ENCODE assay signal across 22 cellular contexts in the genomic region with DNA sequence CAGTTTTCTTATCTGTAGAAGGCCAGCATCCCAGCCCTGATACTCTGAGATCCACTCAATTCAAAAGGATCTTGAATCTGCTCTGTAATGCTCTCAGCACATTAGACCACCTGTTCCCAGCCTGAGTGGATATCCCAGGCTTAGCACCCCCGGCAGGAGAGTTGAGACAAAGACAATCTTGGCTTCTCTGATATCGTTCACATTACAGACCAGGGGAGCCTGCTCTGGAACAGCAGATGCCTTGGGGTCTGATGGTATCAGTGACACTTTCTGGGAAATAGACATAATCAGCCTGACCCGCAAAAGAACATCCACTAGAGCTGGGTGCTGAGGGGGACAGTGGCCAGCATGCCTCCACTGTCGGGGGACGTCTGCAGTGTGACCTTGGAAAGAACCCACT.
DNase-seq lines count a peak whose midpoint lies in the region; ATAC-seq, FAIRE-seq and TF ChIP-seq lines count a peak whose summit lies in the region.
"Had no signal": no experiment of that assay in that cellular context is flagged by ENCODE, and none has a peak within 500 bp of the region (broad histone marks: within the 10 kb centered on the region; RNA-seq: fewer than 3 reads in every experiment).

No MANE protein-coding gene starts in this region.

- peak overlapping the region; percentile 62 for H3K27ac Mint-ChIP-seq in Calu3 (ENCODE audit: unreplicated experiment)
- H3K27ac Mint-ChIP-seq: CD14-positive monocyte; CD4-positive, alpha-beta memory T cell; GM23338; HFFc6 had no signal

- H3K4me3 Mint-ChIP-seq in Calu3 (ENCODE audit: low read depth, unreplicated experiment), result no peak overlapping the region
- H3K4me3 Mint-ChIP-seq: CD14-positive monocyte; CD4-positive, alpha-beta memory T cell; GM23338; HFFc6 had no signal

- peaks cover 3% of the 10 kb centered on the region for H3K9me3 Mint-ChIP-seq in Calu3 (ENCODE audit: low read depth, unreplicated experiment)
- H3K9me3 Mint-ChIP-seq: GM23338, HFFc6 had no signal

- no peak overlapping the region for H2BK5ac ChIP-seq in H1 (ENCODE audit: low read depth, low read length)

- FAIRE-seq in H1 (lab: Jason Lieb, UNC), result no peak
- FAIRE-seq: A204.1, GM12878 had no signal

- H2BK120ac ChIP-seq in H1 (replicated peaks; ENCODE audit: low read depth, low read length), result no peak overlapping the region

- H3K18ac ChIP-seq in H1 (ENCODE audit: extremely low read depth, low read length), result no peak overlapping the region

- H3K4me1 ChIP-seq in BE2C (peaks cover 21% of the 10 kb centered on the region), H1 (replicated peaks in 1 of 4; ENCODE audit: control insufficient read depth in 3 of 4, insufficient read depth in 4 of 4, low read length in 3 of 4) (peaks cover 0 to 13% (median 3%) of the 10 kb centered on the region in 4 experiments; a peak in 5 of 7 replicates), tibial artery (peaks cover 0 to 6% (median 2%) of the 10 kb centered on the region in 4 donors)
- H3K4me1 ChIP-seq: BLaER1 had no signal

- ATAC-seq in HG03378 (IDR thresholded peaks at IDR 0.05; ENCODE audit: unreplicated experiment), result no peak
- ATAC-seq: GM12878, GM23338, HCT116 had no signal

- TF ChIP-seq EP300 in H1 (IDR thresholded peaks at IDR 0.05; ENCODE audit: borderline replicate concordance in 1 of 2, low read depth in 2 of 2, low read length in 2 of 2), result no peak

- CTCF ChIA-PET in Calu3 (lab: Charles Lee) (no interaction called here), H1 (lab: Charles Lee; ENCODE audit: partially characterized antibody) (interaction anchor here (1.2 to 1.5 kb wide), 3 partner anchors 13 to 28 kb away, joined by 3 to 5 read pairs (median 3); no protein-coding TSS in a partner anchor)

- no peak overlapping the region for H3K4me3 ChIP-seq in BE2C (ENCODE audit: low read depth, low read length)
- no peak overlapping the region for H3K4me3 ChIP-seq in H1 (ENCODE audit: extremely low read depth in 1 of 4, insufficient read depth in 2 of 4, low read depth in 3 of 4, low read length in 4 of 4)
- no peak overlapping the region for H3K4me3 ChIP-seq in tibial artery
- H3K4me3 ChIP-seq: BLaER1, GM12878, GM23338 had no signal

- H3K27ac ChIP-seq in H1 (ENCODE audit: low read depth, low read length) (no peak overlapping the region), tibial artery (no peak overlapping the region)
- H3K27ac ChIP-seq: BLaER1 had no signal

- intact Hi-C loops in Calu3 (cut with micrococcal nuclease; ENCODE audit: unreplicated experiment), result no loop called here
- intact Hi-C loops in tibial artery (cut with DNase I; ENCODE audit: low total_unique reads), result no loop called here

- peaks cover 7% of the 10 kb centered on the region for H3K36me3 Mint-ChIP-seq in Calu3 (ENCODE audit: insufficient read depth, unreplicated experiment)
- H3K36me3 Mint-ChIP-seq: CD14-positive monocyte; CD4-positive, alpha-beta memory T cell had no signal

- DNase-seq in BE2C (peak; percentile 62), Calu3 (no peak), SK-N-DZ (ENCODE audit: low spot score) (peak; percentile 71), H1 (ENCODE audit: low read depth in 1 of 2, low spot score in 2 of 2) (no peak), T1000 (lab: John Stamatoyannopoulos, UW) (no peak), tibial artery (no peak), NCI-H2196 treated with DMSO at 0.1 percent for 48 hours (lab: John Stamatoyannopoulos, UW; ENCODE audit: unreplicated experiment) (no peak)
- DNase-seq: AML-193; CD4-positive, alpha-beta memory T cell; DMS 273 treated with DMSO at 0.1 percent for 48 hours; DMS53; DND-41; EL; H7; HFFc6 had no signal

- no peaks in the 10 kb centered on the region for H3K27me3 Mint-ChIP-seq in Calu3 (ENCODE audit: unreplicated experiment)

- H3K79me2 ChIP-seq in H1 (ENCODE audit: control insufficient read depth in 1 of 2, insufficient read depth in 2 of 2, low read length in 2 of 2), result no peaks in the 10 kb centered on the region

- no peak overlapping the region for H3K56ac ChIP-seq in H1 (replicated peaks; ENCODE audit: insufficient read length, low read depth, low read length)

- H2BK15ac ChIP-seq in H1 (ENCODE audit: low read length), result 0 out of 2 replicates have a peak overlapping the region, but pooled peaks have one; percentile 40

- H4K20me1 ChIP-seq in H1 (replicated peaks in 1 of 2; ENCODE audit: control insufficient read depth in 1 of 2, insufficient read depth in 2 of 2, low read length in 2 of 2), result no peaks in the 10 kb centered on the region
- H4K20me1 ChIP-seq: BLaER1 had no signal

- H3K9me3 ChIP-seq in BE2C (no peaks in the 10 kb centered on the region), H1 (ENCODE audit: insufficient read depth in 2 of 2, low read depth in 1 of 2, low read length in 1 of 2) (no peaks in the 10 kb centered on the region), tibial artery (no peaks in the 10 kb centered on the region)
- H3K9me3 ChIP-seq: BLaER1 had no signal

- no TSS peak for BruUV-seq in Calu3 (replicated peaks; lab: Mats Ljungman, UMichigan)

- H3K79me1 ChIP-seq in H1 (ENCODE audit: low read depth, low read length), result no peaks in the 10 kb centered on the region

- TF ChIP-seq CTCF in BE2C (IDR thresholded peaks at IDR 0.05; ENCODE audit: low read depth, low read length) (peak; percentile 24; the same call in 1 of the 2 replicates), Calu3 (IDR thresholded peaks at IDR 0.05; ENCODE audit: unreplicated experiment) (no peak), H1 (IDR thresholded peaks at IDR 0.05; ENCODE audit: control extremely low read depth in 1 of 3, insufficient read depth in 1 of 3, low read depth in 1 of 3, low read length in 3 of 3) (no peak), tibial artery (IDR thresholded peaks at IDR 0.05) (no peak)

- no peak overlapping the region for H4K8ac ChIP-seq in H1 (ENCODE audit: extremely low read depth, insufficient read depth, low read length)

- H2AFZ ChIP-seq in H1 (ENCODE audit: low read length), result no peak overlapping the region
- H2AFZ ChIP-seq: GM23338 had no signal

- H3K23ac ChIP-seq in H1 (ENCODE audit: insufficient read length), result no peak overlapping the region

- no peak overlapping the region for H3K14ac ChIP-seq in H1 (ENCODE audit: insufficient read length)

- H3K27me3 ChIP-seq in BE2C (no peaks in the 10 kb centered on the region), H1 (replicated peaks in 1 of 4; ENCODE audit: control insufficient read depth in 3 of 4, extremely low read depth in 1 of 4, insufficient read depth in 3 of 4, low read length in 3 of 4) (no peaks in the 10 kb centered on the region), tibial artery (no peaks in the 10 kb centered on the region)
- H3K27me3 ChIP-seq: BLaER1 had no signal

- POLR2A ChIA-PET in H1 (lab: Charles Lee; ENCODE audit: partially characterized antibody), result interaction anchor here (1.0 to 1.7 kb wide), 2 partner anchors 13 to 281 kb away, joined by 3 to 4 read pairs; no protein-coding TSS in a partner anchor

- TF ChIP-seq POLR2A in H1 (IDR thresholded peaks at IDR 0.05; ENCODE audit: control extremely low read depth in 1 of 2, low read depth in 2 of 2, low read length in 2 of 2), result no peak

- no peak overlapping the region for H2BK12ac ChIP-seq in H1 (ENCODE audit: low read depth, low read length)

- no peak overlapping the region for H2AK5ac ChIP-seq in H1 (ENCODE audit: low read depth, low read length)

- no peak overlapping the region for H4K5ac ChIP-seq in H1 (ENCODE audit: insufficient read length, low read depth, low read length)

- no peaks in the 10 kb centered on the region for H3K23me2 ChIP-seq in H1 (ENCODE audit: low read depth, low read length)

- H3K4me2 ChIP-seq in H1 (ENCODE audit: insufficient read depth in 1 of 2, low read depth in 2 of 2, low read length in 2 of 2), result no peak overlapping the region
- H3K4me2 ChIP-seq: BLaER1, GM23338 had no signal

- H3K36me3 ChIP-seq in BE2C (no peaks in the 10 kb centered on the region), H1 (ENCODE audit: control insufficient read depth in 2 of 4, insufficient read depth in 4 of 4, low read length in 3 of 4) (no peaks in the 10 kb centered on the region), tibial artery (no peaks in the 10 kb centered on the region)
- H3K36me3 ChIP-seq: BLaER1 had no signal

- no peak overlapping the region for H2BK20ac ChIP-seq in H1 (ENCODE audit: low read length)

- TF ChIP-seq RAD21 in H1 (IDR thresholded peaks at IDR 0.05 in 1 of 2, conservative IDR thresholded peaks at IDR 0.05 in 1 of 2; ENCODE audit: low read depth in 2 of 2, low read length in 2 of 2), result no peak

- no peak overlapping the region for H4K91ac ChIP-seq in H1 (replicated peaks; ENCODE audit: insufficient read length, low read length)

- H3K4me1 Mint-ChIP-seq in Calu3 (ENCODE audit: low read depth, unreplicated experiment), result peaks cover 83% of the 10 kb centered on the region
- H3K4me1 Mint-ChIP-seq: CD14-positive monocyte; CD4-positive, alpha-beta memory T cell had no signal

- no peak overlapping the region for H3K9ac ChIP-seq in H1 (replicated peaks in 1 of 4; ENCODE audit: extremely low read depth in 1 of 4, low read depth in 3 of 4, low read length in 3 of 4)
- H3K9ac ChIP-seq: BLaER1 had no signal

- WGBS in H1 (ENCODE audit: extremely low coverage in 1 of 2, insufficient coverage in 1 of 2, insufficient read length in 1 of 2, insufficient replicate concordance in 2 of 2, low coverage in 1 of 2, low lambda C conversion rate in 2 of 2, missing lambda C conversion rate in 1 of 2), 2 experiments, result 99% methylated on average over 5 of the region's 5 CpGs; no CpG with 5 or more reads in 1 of the 2 experiments

- H3K4ac ChIP-seq in H1 (replicated peaks; ENCODE audit: insufficient read length, low read depth, low read length), result no peak overlapping the region

TF ChIP-seq in H1, 55 proteins besides CTCF, POLR2A, EP300 and RAD21 (continues in another document):
- TF ChIP-seq YY1 (IDR thresholded peaks at IDR 0.05; ENCODE audit: low read depth, low read length), result no peak
- TF ChIP-seq TCF12 (IDR thresholded peaks at IDR 0.05; ENCODE audit: low read depth, low read length), result no peak
- TF ChIP-seq NANOG (IDR thresholded peaks at IDR 0.05; ENCODE audit: insufficient read depth, low read depth, low read length, poor library complexity, severe bottlenecking), result no peak
- no peak for TF ChIP-seq TBP (IDR thresholded peaks at IDR 0.05; ENCODE audit: low read depth, low read length)
- no peak for TF ChIP-seq GTF2F1 (IDR thresholded peaks at IDR 0.05; ENCODE audit: borderline replicate concordance, low read depth, low read length)
- TF ChIP-seq CEBPB (IDR thresholded peaks at IDR 0.05; ENCODE audit: low read depth, low read length), result no peak
- TF ChIP-seq SIN3A (conservative IDR thresholded peaks at IDR 0.05 in 1 of 2, IDR thresholded peaks at IDR 0.05 in 1 of 2; ENCODE audit: low read depth in 1 of 2, low read length in 2 of 2), result no peak

Comparison
In these comparisons a context has a peak if more than half of its experiments do, and no peak if none do; other contexts are left out.
1. DNase-seq: peak in BE2C (single experiment) and SK-N-DZ (single experiment); none in Calu3 (single experiment), H1 (0 of 2), T1000 (single experiment), tibial artery (0 of 2) and NCI-H2196 treated with DMSO at 0.1 percent for 48 hours (single experiment).